Comparison of ENCODE assay signal across 28 cellular contexts in the genomic region with DNA sequence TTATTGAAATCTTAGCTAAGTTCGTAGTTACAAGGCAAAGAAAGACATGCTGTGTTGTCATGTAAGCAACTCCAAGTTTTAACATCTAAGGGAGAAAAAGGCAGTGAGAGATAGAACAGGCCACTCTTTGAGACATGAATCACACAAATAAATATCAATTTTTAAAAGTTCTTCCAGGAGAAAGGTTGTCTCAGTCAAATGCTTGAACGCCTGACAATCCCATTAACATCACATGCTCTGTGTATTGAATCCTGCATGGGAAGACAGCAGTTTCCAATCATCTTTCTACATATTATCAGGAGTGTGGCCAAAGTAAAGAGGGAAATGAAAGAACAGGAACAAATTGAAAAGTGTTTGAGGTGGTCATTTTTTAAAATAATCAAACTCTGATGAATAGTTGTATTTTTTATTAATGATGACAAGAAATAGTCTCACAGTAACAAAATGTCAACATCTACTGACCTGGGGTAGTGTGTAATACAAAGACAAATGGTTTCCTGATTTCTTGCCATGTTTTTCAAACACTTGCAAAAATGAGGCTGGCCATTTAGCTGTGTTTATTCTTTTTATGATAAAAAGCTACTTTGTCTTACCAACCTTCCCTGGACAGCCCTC. TPM values are rescaled to one million over a fixed set of nuclear protein-coding genes. Genes with fewer than 3 reads are reported as not detected.
A peak's percentile ranks its signal among the peaks of the same experiment; 100 is the strongest.
DNase-seq lines count a peak whose midpoint lies in the region; FAIRE-seq and TF ChIP-seq lines count a peak whose summit lies in the region.
"Had no signal": no experiment of that assay in that cellular context is flagged by ENCODE, and none has a peak within 500 bp of the region (broad histone marks: within the 10 kb centered on the region; RNA-seq: fewer than 3 reads in every experiment).

No MANE protein-coding gene starts in this region.

- H3K36me3 Mint-ChIP-seq in astrocyte (ENCODE audit: low read depth, unreplicated experiment) = no peaks in the 10 kb centered on the region
- H3K36me3 Mint-ChIP-seq in activated T-helper 2 cell treated with anti-CD3 and anti-CD28 coated beads, Interferon-gamma antibody, Interleukin-2, Interleukin-4, amounts not matched to agents 10 μg/mL and 5 μg/mL and 100 μg/mL, durations not matched to agents 14 hours and 24 hours and 36 hours (ENCODE audit: low read depth) = no peaks in the 10 kb centered on the region
- H3K36me3 Mint-ChIP-seq: IgD-negative memory B cell had no signal

- no peaks in the 10 kb centered on the region for H3K27me3 Mint-ChIP-seq in astrocyte (ENCODE audit: low read depth, unreplicated experiment)
- no peaks in the 10 kb centered on the region for H3K27me3 Mint-ChIP-seq in activated T-helper 2 cell treated with anti-CD3 and anti-CD28 coated beads, Interferon-gamma antibody, Interleukin-2, Interleukin-4, amounts not matched to agents 10 μg/mL and 5 μg/mL and 100 μg/mL, durations not matched to agents 14 hours and 24 hours and 36 hours (ENCODE audit: low read depth)
- H3K27me3 Mint-ChIP-seq: activated CD8-positive, alpha-beta T cell treated with anti-CD3 and anti-CD28 coated beads for 36 hours; central memory CD8-positive, alpha-beta T cell; IgD-negative memory B cell had no signal

- no peak overlapping the region for H4K8ac ChIP-seq in mesenchymal stem cell (ENCODE audit: low read length)

- H3K4ac ChIP-seq in mesenchymal stem cell (ENCODE audit: low read depth in 1 of 2, low read length in 2 of 2) = no peak overlapping the region

- no peak for FAIRE-seq in astrocyte (lab: Jason Lieb, UNC)
- FAIRE-seq: G401.6 had no signal

- H3K23ac ChIP-seq in mesenchymal stem cell (ENCODE audit: low read length in 2 of 2) = no peak overlapping the region

- H2BK15ac ChIP-seq in mesenchymal stem cell (ENCODE audit: low read depth, poor library complexity, severe bottlenecking) = no peak overlapping the region

- no peaks in the 10 kb centered on the region for H3K79me1 ChIP-seq in mesenchymal stem cell (replicated peaks; ENCODE audit: low read length, poor library complexity, severe bottlenecking)

- TF ChIP-seq CTCF in astrocyte (IDR thresholded peaks at IDR 0.05; ENCODE audit: insufficient read depth, low read depth, low read length) (no peak), fibroblast of pulmonary artery (IDR thresholded peaks at IDR 0.05; ENCODE audit: low read length, missing control alignments) (no peak), suprapubic skin (IDR thresholded peaks at IDR 0.05) (no peak)

- no peaks in the 10 kb centered on the region for H3K9me3 Mint-ChIP-seq in astrocyte (ENCODE audit: unreplicated experiment)
- H3K9me3 Mint-ChIP-seq in activated T-helper 2 cell treated with anti-CD3 and anti-CD28 coated beads, Interferon-gamma antibody, Interleukin-2, Interleukin-4, amounts not matched to agents 10 μg/mL and 5 μg/mL and 100 μg/mL, durations not matched to agents 14 hours and 24 hours and 36 hours = no peaks in the 10 kb centered on the region
- H3K9me3 Mint-ChIP-seq: activated CD8-positive, alpha-beta T cell treated with anti-CD3 and anti-CD28 coated beads for 36 hours; IgD-negative memory B cell had no signal

- no peak overlapping the region for H3K4me2 ChIP-seq in astrocyte (ENCODE audit: low read length)
- H3K4me2 ChIP-seq in mesenchymal stem cell (ENCODE audit: low read length, poor library complexity, severe bottlenecking) = no peak overlapping the region

- H3K36me3 ChIP-seq in astrocyte (ENCODE audit: insufficient read depth, low read length) (no peaks in the 10 kb centered on the region), mesenchymal stem cell (ENCODE audit: control insufficient read depth in 1 of 2, insufficient read depth in 2 of 2, low read depth in 1 of 2, low read length in 2 of 2) (no peaks in the 10 kb centered on the region), suprapubic skin (no peaks in the 10 kb centered on the region)
- H3K36me3 ChIP-seq: HAP-1 had no signal

- no peak overlapping the region for H4K91ac ChIP-seq in mesenchymal stem cell (ENCODE audit: low read length)

- no peaks in the 10 kb centered on the region for H3K4me1 Mint-ChIP-seq in astrocyte (ENCODE audit: low read depth, unreplicated experiment)
- no peaks in the 10 kb centered on the region for H3K4me1 Mint-ChIP-seq in activated T-helper 2 cell treated with anti-CD3 and anti-CD28 coated beads, Interferon-gamma antibody, Interleukin-2, Interleukin-4, amounts not matched to agents 10 μg/mL and 5 μg/mL and 100 μg/mL, durations not matched to agents 14 hours and 24 hours and 36 hours (ENCODE audit: low read depth)
- H3K4me1 Mint-ChIP-seq: central memory CD8-positive, alpha-beta T cell; IgD-negative memory B cell had no signal

- H2AK5ac ChIP-seq in mesenchymal stem cell (ENCODE audit: low read length, severe bottlenecking) = no peak overlapping the region

- H3K4me1 ChIP-seq in astrocyte (ENCODE audit: insufficient read depth, low read length) (no peaks in the 10 kb centered on the region), mesenchymal stem cell (ENCODE audit: control insufficient read depth, insufficient read depth, low read depth, low read length) (no peaks in the 10 kb centered on the region), suprapubic skin (peaks cover 9% of the 10 kb centered on the region)
- H3K4me1 ChIP-seq: HAP-1 had no signal

- H3K79me2 ChIP-seq in astrocyte (ENCODE audit: insufficient read depth, low read length) = no peaks in the 10 kb centered on the region

- H3K14ac ChIP-seq in mesenchymal stem cell (ENCODE audit: low read length in 2 of 2) = no peak overlapping the region

- intact Hi-C loops in activated T-helper 2 cell treated with anti-CD3 and anti-CD28 coated beads, Interferon-gamma antibody, Interleukin-2, Interleukin-4, amounts not matched to agents 10 μg/mL and 5 μg/mL and 100 μg/mL, durations not matched to agents 14 hours and 24 hours and 36 hours (cut with micrococcal nuclease) = no loop called here

- no peak overlapping the region for H2BK12ac ChIP-seq in mesenchymal stem cell (ENCODE audit: low read length in 2 of 2)

- H2AFZ ChIP-seq in astrocyte (ENCODE audit: low read depth, low read length) (no peak overlapping the region), mesenchymal stem cell (ENCODE audit: low read depth, low read length) (no peak overlapping the region)

- no peak for TF ChIP-seq POLR2A in suprapubic skin (IDR thresholded peaks at IDR 0.05)

- WGBS in mesenchymal stem cell = 86% methylated on average over 1 of the region's 2 CpGs
- WGBS in suprapubic skin = 53% methylated on average over 2 of the region's 2 CpGs

- TF ChIP-seq EP300 in suprapubic skin (IDR thresholded peaks at IDR 0.05) = no peak

- H3K27ac Mint-ChIP-seq in astrocyte (ENCODE audit: unreplicated experiment) = no peak overlapping the region
- H3K27ac Mint-ChIP-seq in activated T-helper 2 cell treated with anti-CD3 and anti-CD28 coated beads, Interferon-gamma antibody, Interleukin-2, Interleukin-4, amounts not matched to agents 10 μg/mL and 5 μg/mL and 100 μg/mL, durations not matched to agents 14 hours and 24 hours and 36 hours = no peak overlapping the region
- H3K27ac Mint-ChIP-seq: activated CD8-positive, alpha-beta T cell treated with anti-CD3 and anti-CD28 coated beads for 36 hours; IgD-negative memory B cell had no signal

- H3K27me3 ChIP-seq in astrocyte (ENCODE audit: insufficient read depth, low read length) = no peaks in the 10 kb centered on the region
- no peaks in the 10 kb centered on the region for H3K27me3 ChIP-seq in mesenchymal stem cell (ENCODE audit: control insufficient read depth in 1 of 2, insufficient read depth in 1 of 2, low read length in 2 of 2)
- H3K27me3 ChIP-seq in suprapubic skin = no peaks in the 10 kb centered on the region

- no peak overlapping the region for H3K9ac ChIP-seq in astrocyte (ENCODE audit: low read length)
- no peak overlapping the region for H3K9ac ChIP-seq in mesenchymal stem cell (ENCODE audit: low read length)

- no peaks in the 10 kb centered on the region for H3K9me3 ChIP-seq in astrocyte (ENCODE audit: insufficient read depth, low read depth, low read length)
- no peaks in the 10 kb centered on the region for H3K9me3 ChIP-seq in mesenchymal stem cell (ENCODE audit: control insufficient read depth, low read length)
- H3K9me3 ChIP-seq in suprapubic skin = no peaks in the 10 kb centered on the region
- H3K9me3 ChIP-seq: HAP-1 had no signal

- no peak overlapping the region for H2BK5ac ChIP-seq in mesenchymal stem cell (ENCODE audit: low read depth, low read length, poor library complexity, severe bottlenecking)

- H3K4me3 ChIP-seq in astrocyte (ENCODE audit: insufficient read depth, low read depth, low read length) (no peak overlapping the region), fibroblast of pulmonary artery (replicated peaks; ENCODE audit: low read depth, low read length) (no peak overlapping the region), mesenchymal stem cell (ENCODE audit: insufficient read depth in 1 of 2, low read depth in 1 of 2, low read length in 2 of 2) (no peak overlapping the region), suprapubic skin (no peak overlapping the region)
- H3K4me3 ChIP-seq: HAP-1 had no signal

- peak; percentile 10 for DNase-seq in astrocyte (ENCODE audit: low read depth)
- peak; percentile 6 for DNase-seq in fibroblast of pulmonary artery (ENCODE audit: low read depth)
- DNase-seq in mesenchymal stem cell = peak; percentile 0
- no peak for DNase-seq in suprapubic skin (ENCODE audit: low spot score in 2 of 2)
- DNase-seq in activated T-helper 2 cell treated with anti-CD3 and anti-CD28 coated beads, Interferon-gamma antibody, Interleukin-2, Interleukin-4, amounts not matched to agents 10 μg/mL and 5 μg/mL and 100 μg/mL, durations not matched to agents 14 hours and 24 hours and 36 hours (ENCODE audit: low spot score) = no peak
- DNase-seq in RPMI8226 = no peak
- DNase-seq in cerebellum (ENCODE audit: low spot score) = no peak
- no peak for DNase-seq in activated naive CD4-positive, alpha-beta T cell treated with Interleukin-2 at 50 U/mL for 16 hours
- DNase-seq: activated CD4-positive, CD25-positive, alpha-beta regulatory T cell treated with anti-CD3 and anti-CD28 coated beads, Interleukin-2, amount 50 U/mL, for 72 hours; activated CD8-positive, alpha-beta T cell treated with anti-CD3 and anti-CD28 coated beads for 36 hours; activated naive CD4-positive, alpha-beta T cell; activated T-cell treated with anti-CD3 and anti-CD28 coated beads for 4 hours; anterior cingulate cortex; DMS 273 treated with DMSO at 0.1 percent for 48 hours; head of caudate nucleus; mammary epithelial cell; NCI-H1105 treated with DMSO at 0.1 percent for 48 hours; NCI-H2029 treated with DMSO at 0.1 percent for 48 hours; NCI-H345; NCI-H82; nucleus accumbens; stimulated activated CD4-positive, alpha-beta T cell treated with anti-CD3 and anti-CD28 coated beads, Interleukin-15, amount 100 ng/mL, for 24 hours; substantia nigra had no signal

- H4K20me1 ChIP-seq in astrocyte (ENCODE audit: insufficient read depth, low read length) = no peaks in the 10 kb centered on the region

- H3K4me3 Mint-ChIP-seq in astrocyte (ENCODE audit: unreplicated experiment) = no peak overlapping the region
- H3K4me3 Mint-ChIP-seq in activated T-helper 2 cell treated with anti-CD3 and anti-CD28 coated beads, Interferon-gamma antibody, Interleukin-2, Interleukin-4, amounts not matched to agents 10 μg/mL and 5 μg/mL and 100 μg/mL, durations not matched to agents 14 hours and 24 hours and 36 hours (ENCODE audit: low read depth) = no peak overlapping the region
- H3K4me3 Mint-ChIP-seq: activated CD8-positive, alpha-beta T cell treated with anti-CD3 and anti-CD28 coated beads for 36 hours; central memory CD8-positive, alpha-beta T cell; IgD-negative memory B cell had no signal

- H3K18ac ChIP-seq in mesenchymal stem cell (ENCODE audit: low read depth in 1 of 2, low read length in 2 of 2) = no peak overlapping the region

- no peak overlapping the region for H2BK120ac ChIP-seq in mesenchymal stem cell (ENCODE audit: low read depth, low read length)

- H3K27ac ChIP-seq in astrocyte (ENCODE audit: low read depth, low read length) = no peak overlapping the region
- no peak overlapping the region for H3K27ac ChIP-seq in mesenchymal stem cell (ENCODE audit: low read length, poor library complexity, severe bottlenecking)
- peak overlapping the region; percentile 75 for H3K27ac ChIP-seq in suprapubic skin

RNA-seq across cellular contexts. Expression of a gene that starts 6.4 kb away (rescaled TPM):
- total RNA-seq in astrocyte = not detected in 2 replicates
- 0.01 TPM for polyA plus RNA-seq in mesenchymal stem cell (2013, experiment 1 of 2)
- 0.05 TPM for polyA plus RNA-seq in mesenchymal stem cell (2013, experiment 2 of 2)
- total RNA-seq in suprapubic skin = 1 to 10 TPM in 2 of 4 donors, under 1 TPM in 2; 0.19 to 4.3 (median 1.8) TPM
- total RNA-seq in activated T-helper 2 cell treated with anti-CD3 and anti-CD28 coated beads, Interferon-gamma antibody, Interleukin-2, Interleukin-4, amounts not matched to agents 10 μg/mL and 5 μg/mL and 100 μg/mL, durations not matched to agents 14 hours and 24 hours and 36 hours = not detected in 2 replicates
- 0.45 TPM for total RNA-seq in cerebellum
- total RNA-seq: activated CD8-positive, alpha-beta T cell treated with anti-CD3 and anti-CD28 coated beads for 36 hours; epithelial cell of proximal tubule; mammary epithelial cell had no signal
- polyA plus RNA-seq: IgD-negative memory B cell, mammary epithelial cell had no signal

Comparison
In these comparisons a context has a peak if more than half of its experiments do, and no peak if none do; other contexts are left out.
1. DNase-seq: peak in astrocyte (single experiment), fibroblast of pulmonary artery (single experiment) and mesenchymal stem cell (single experiment); none in suprapubic skin (0 of 2), activated T-helper 2 cell treated with anti-CD3 and anti-CD28 coated beads, Interferon-gamma antibody, Interleukin-2, Interleukin-4, amounts not matched to agents 10 μg/mL and 5 μg/mL and 100 μg/mL, durations not matched to agents 14 hours and 24 hours and 36 hours (single experiment), RPMI8226 (single experiment), cerebellum (single experiment) and activated naive CD4-positive, alpha-beta T cell treated with Interleukin-2 at 50 U/mL for 16 hours (single experiment).